ENCODE assay signal across 29 cellular contexts in genomic region chr12:79939728-79940306, GRCh38.
"Had no signal": no experiment of that assay in that cellular context is flagged by ENCODE, and none has a peak within 500 bp of the region (broad histone marks: within the 10 kb centered on the region; RNA-seq: fewer than 3 reads in every experiment).

No MANE protein-coding gene starts in this region.

- H3K36me3 Mint-ChIP-seq: activated naive CD4-positive, alpha-beta T cell treated with anti-CD3 and anti-CD28 coated beads, Interleukin-2, amount 50 U/mL, for 24 hours; immature natural killer cell had no signal

- H3K36me3 ChIP-seq: lower lobe of right lung, thyroid gland, upper lobe of right lung, WERI-Rb-1 had no signal

- H3K4me2 ChIP-seq: hepatocyte had no signal

- H3K27ac Mint-ChIP-seq: activated CD4-positive, alpha-beta T cell treated with anti-CD3 and anti-CD28 coated beads, Interleukin-2, amount 10 ng/mL, durations not matched to agents 7 days and 5 days; activated CD8-positive, alpha-beta T cell treated with anti-CD3 and anti-CD28 coated beads, Interleukin-2, amount 10 ng/mL, durations not matched to agents 7 days and 5 days; activated naive CD4-positive, alpha-beta T cell treated with anti-CD3 and anti-CD28 coated beads, Interleukin-2, amount 50 U/mL, for 24 hours; activated T-helper 1 cell treated with anti-CD3 and anti-CD28 coated beads, Interleukin-12 subunit alpha, Interleukin-12 subunit beta, Interleukin-2, Interleukin-4 antibody, amounts not matched to agents 30 ng/mL and 10 ng/mL and 1 ng/mL, durations not matched to agents 14 hours and 24 hours and 36 hours; nephron progenitor cell had no signal

- H3K9me3 ChIP-seq: body of pancreas, lower lobe of right lung, mucosa of descending colon, thyroid gland, upper lobe of right lung had no signal

- H3K27ac ChIP-seq: body of pancreas, hepatocyte, lower lobe of right lung, parathyroid adenoma, thyroid gland, upper lobe of right lung, WERI-Rb-1 had no signal

- H3K27me3 Mint-ChIP-seq: activated naive CD4-positive, alpha-beta T cell treated with anti-CD3 and anti-CD28 coated beads, Interleukin-2, amount 50 U/mL, for 24 hours had no signal

- DNase-seq: activated CD4-positive, alpha-beta T cell treated with anti-CD3 and anti-CD28 coated beads, Interleukin-2, amount 10 ng/mL, durations not matched to agents 7 days and 5 days; activated CD4-positive, CD25-positive, alpha-beta regulatory T cell treated with anti-CD3 and anti-CD28 coated beads, Interleukin-2, amount 50 U/mL, for 72 hours; activated CD8-positive, alpha-beta T cell treated with anti-CD3 and anti-CD28 coated beads, Interleukin-2, amount 10 ng/mL, durations not matched to agents 7 days and 5 days; activated gamma-delta T cell; anterior cingulate cortex; body of pancreas; caudate nucleus; effector memory CD4-positive, alpha-beta T cell; foreskin melanocyte; immature natural killer cell; lower lobe of right lung; mesendoderm; mucosa of descending colon; nephron progenitor cell; nucleus accumbens; right cardiac atrium; stimulated activated CD4-positive, alpha-beta T cell treated with anti-CD3 and anti-CD28 coated beads, Interleukin-12 subunit alpha, Interleukin-12 subunit beta, amount 100 ng/mL, for 4 hours; stimulated activated CD4-positive, alpha-beta T cell treated with anti-CD3 and anti-CD28 coated beads, Interleukin-4, amount 100 ng/mL, for 4 hours; stimulated activated naive CD8-positive, alpha-beta T cell treated with anti-CD3 and anti-CD28 coated beads, Interleukin-15, Interleukin-2, amounts not matched to agents 100 U/mL and 50 U/mL, for 24 hours; T1000; thyroid gland; upper lobe of right lung; WERI-Rb-1 had no signal

- H3K27me3 ChIP-seq: body of pancreas, hepatocyte, thyroid gland, upper lobe of right lung had no signal

- ATAC-seq: activated CD8-positive, alpha-beta T cell treated with anti-CD3 and anti-CD28 coated beads, Interleukin-2, amount 10 ng/mL, durations not matched to agents 7 days and 5 days; body of pancreas; esophagus mucosa; left lobe of liver; lower lobe of right lung; mucosa of descending colon; right cardiac atrium; stimulated activated naive CD8-positive, alpha-beta T cell treated with anti-CD3 and anti-CD28 coated beads, Interleukin-15, Interleukin-2, amounts not matched to agents 100 U/mL and 50 U/mL, for 24 hours; upper lobe of right lung had no signal

- H3K4me3 ChIP-seq: body of pancreas, hepatocyte, lower lobe of right lung, mucosa of descending colon, thyroid gland, upper lobe of right lung had no signal

- H3K9me3 Mint-ChIP-seq: activated CD4-positive, alpha-beta T cell treated with anti-CD3 and anti-CD28 coated beads, Interleukin-2, amount 10 ng/mL, durations not matched to agents 7 days and 5 days; activated naive CD4-positive, alpha-beta T cell treated with anti-CD3 and anti-CD28 coated beads, Interleukin-2, amount 50 U/mL, for 24 hours; activated T-helper 1 cell treated with anti-CD3 and anti-CD28 coated beads, Interleukin-12 subunit alpha, Interleukin-12 subunit beta, Interleukin-2, Interleukin-4 antibody, amounts not matched to agents 30 ng/mL and 10 ng/mL and 1 ng/mL, durations not matched to agents 14 hours and 24 hours and 36 hours; immature natural killer cell; nephron progenitor cell had no signal

- H3K4me1 ChIP-seq: parathyroid adenoma had no signal

- H3K4me3 Mint-ChIP-seq: activated CD4-positive, alpha-beta T cell treated with anti-CD3 and anti-CD28 coated beads, Interleukin-2, amount 10 ng/mL, durations not matched to agents 7 days and 5 days; activated CD8-positive, alpha-beta T cell treated with anti-CD3 and anti-CD28 coated beads, Interleukin-2, amount 10 ng/mL, durations not matched to agents 7 days and 5 days; activated naive CD4-positive, alpha-beta T cell treated with anti-CD3 and anti-CD28 coated beads, Interleukin-2, amount 50 U/mL, for 24 hours; activated T-helper 1 cell treated with anti-CD3 and anti-CD28 coated beads, Interleukin-12 subunit alpha, Interleukin-12 subunit beta, Interleukin-2, Interleukin-4 antibody, amounts not matched to agents 30 ng/mL and 10 ng/mL and 1 ng/mL, durations not matched to agents 14 hours and 24 hours and 36 hours; immature natural killer cell; nephron progenitor cell had no signal
